ENCODE assay signal across 26 cellular contexts in genomic region chr1:214208525-214208924, GRCh38.
DNase-seq lines count a peak whose midpoint lies in the region; ATAC-seq, FAIRE-seq and TF ChIP-seq lines count a peak whose summit lies in the region.
"Had no signal": no experiment of that assay in that cellular context is flagged by ENCODE, and none has a peak within 500 bp of the region (broad histone marks: within the 10 kb centered on the region; RNA-seq: fewer than 3 reads in every experiment).

No MANE protein-coding gene starts in this region.

- H3K27ac ChIP-seq in A549, result no peak overlapping the region
- no peak overlapping the region for H3K27ac ChIP-seq in K562 (ENCODE audit: extremely low read depth, low read depth, low read length)
- H3K27ac ChIP-seq in neural progenitor cell, result no peak overlapping the region
- no peak overlapping the region for H3K27ac ChIP-seq in caudate nucleus (ENCODE audit: low read depth, low read length)
- H3K27ac ChIP-seq: 22Rv1, Peyer's patch, SJSA1 had no signal

- no peaks in the 10 kb centered on the region for H3K36me3 Mint-ChIP-seq in neural progenitor cell
- H3K36me3 Mint-ChIP-seq: IgD-negative memory B cell had no signal

- H3K4me1 Mint-ChIP-seq in neural progenitor cell, result peaks cover 60% of the 10 kb centered on the region
- H3K4me1 Mint-ChIP-seq: B cell, IgD-negative memory B cell had no signal

- H3K27me3 ChIP-seq in K562 (ENCODE audit: control insufficient read depth in 2 of 2, insufficient read depth in 2 of 2, low read length in 2 of 2) (peaks cover 0 to 11% of the 10 kb centered on the region in 2 experiments; a peak in 2 of 5 replicates), neural progenitor cell (peaks cover 3% of the 10 kb centered on the region)
- H3K27me3 ChIP-seq: Peyer's patch had no signal

- TF ChIP-seq CTCF in A549 (IDR thresholded peaks at IDR 0.05) (no peak), K562 (IDR thresholded peaks at IDR 0.05 in 2 of 3, conservative IDR thresholded peaks at IDR 0.05 in 1 of 3; ENCODE audit: insufficient read depth in 2 of 3, low read depth in 1 of 3, low read length in 3 of 3) (no peak), epithelial cell of esophagus (IDR thresholded peaks at IDR 0.05; ENCODE audit: insufficient read depth, low read depth, low read length, missing control alignments) (no peak), neural progenitor cell (IDR thresholded peaks at IDR 0.05) (no peak)

- H3K9me1 ChIP-seq in K562 (ENCODE audit: control insufficient read depth, insufficient read depth, low read length), result no peaks in the 10 kb centered on the region

- no peak for TF ChIP-seq POLR2A in A549 (IDR thresholded peaks at IDR 0.05; ENCODE audit: low read length)
- TF ChIP-seq POLR2A in K562 (conservative IDR thresholded peaks at IDR 0.05), result no peak

- H3K79me2 ChIP-seq in K562 (ENCODE audit: control insufficient read depth, insufficient read depth, low read length), result no peaks in the 10 kb centered on the region
- H3K79me2 ChIP-seq in neural progenitor cell (ENCODE audit: low read depth), result no peaks in the 10 kb centered on the region

- 90% methylated on average over 13 of the region's 13 CpGs for WGBS in A549 (ENCODE audit: missing lambda C conversion rate)
- 3% methylated on average over 13 of the region's 13 CpGs for WGBS in K562 (ENCODE audit: insufficient coverage, low coverage, missing lambda C conversion rate)

- FAIRE-seq in A549 (lab: Jason Lieb, UNC) (no peak), K562 (lab: Jason Lieb, UNC) (peak; percentile 48)
- FAIRE-seq: GM12891 had no signal

- H3K4me2 ChIP-seq in A549 (no peak overlapping the region), K562 (ENCODE audit: insufficient read depth, low read length) (no peak overlapping the region), neural progenitor cell (peak overlapping the region; percentile 48)

- H2AFZ ChIP-seq in K562 (ENCODE audit: low read depth, low read length), result no peak overlapping the region
- no peak overlapping the region for H2AFZ ChIP-seq in neural progenitor cell (replicated peaks)

- H3K27me3 Mint-ChIP-seq in neural progenitor cell (ENCODE audit: insufficient read depth, low read depth), result peaks cover 7% of the 10 kb centered on the region

- intact Hi-C loops in K562 (cut with micrococcal nuclease), result no loop called here

- no peak overlapping the region for H3K4me3 Mint-ChIP-seq in neural progenitor cell
- H3K4me3 Mint-ChIP-seq: B cell; CD4-positive, alpha-beta T cell; HFFc6; IgD-negative memory B cell had no signal

- no TSS peak for BruUV-seq in K562 (replicated peaks; lab: Mats Ljungman, UMichigan)

- H3K4me3 ChIP-seq in A549 (no peak overlapping the region), K562 (no peak overlapping the region), epithelial cell of esophagus (ENCODE audit: low read length) (no peak overlapping the region), neural progenitor cell (no peak overlapping the region)
- H3K4me3 ChIP-seq: Peyer's patch, SJSA1 had no signal

- POLR2A ChIA-PET in A549 (lab: Yijun Ruan, JAX), result no interaction called here
- POLR2A ChIA-PET in K562 (lab: Yijun Ruan, JAX), result no interaction called here

- no peak for DNase-seq in A549 (ENCODE audit: low read depth in 1 of 2, low spot score in 1 of 2)
- DNase-seq in K562 (ENCODE audit: extremely low read depth in 1 of 4, low spot score in 3 of 4), result no peak
- DNase-seq in epithelial cell of esophagus (ENCODE audit: low read depth), result peak; percentile 11
- peak; percentile 62 for DNase-seq in neural progenitor cell (ENCODE audit: low spot score)
- no peak for DNase-seq in GDM1 (lab: John Stamatoyannopoulos, UW)
- no peak for DNase-seq in caudate nucleus (lab: John Stamatoyannopoulos, UW)
- DNase-seq: Calu3; CD4-positive, alpha-beta T cell; EL; H7; HFFc6; Kasumi-1; MM.1S; NCI-H1092 treated with DMSO at 0.1 percent for 48 hours; NCI-H146; NCI-H2081 treated with DMSO at 0.1 percent for 48 hours; NCI-H748 treated with DMSO at 0.1 percent for 48 hours; NK-92 treated with Interleukin-12 subunit alpha and Interleukin-12 subunit beta, amount 100 ng/mL, for 24 hours; Peyer's patch had no signal

- ATAC-seq in A549 (no peak), K562 (peak; percentile 46), HG02938 (IDR thresholded peaks at IDR 0.05; ENCODE audit: unreplicated experiment) (no peak), GM21447 (IDR thresholded peaks at IDR 0.05; ENCODE audit: unreplicated experiment) (no peak)

- H3K9ac ChIP-seq in K562 (ENCODE audit: insufficient read depth in 1 of 2, low read depth in 2 of 2, low read length in 2 of 2) (no peak overlapping the region), neural progenitor cell (no peak overlapping the region)

- peak overlapping the region; percentile 91 for H3K27ac Mint-ChIP-seq in neural progenitor cell
- H3K27ac Mint-ChIP-seq: B cell; CD4-positive, alpha-beta T cell; HFFc6; IgD-negative memory B cell had no signal

- H3K9me3 ChIP-seq in A549 (no peaks in the 10 kb centered on the region), K562 (replicated peaks; ENCODE audit: control insufficient read depth, insufficient read depth, low read depth, low read length) (no peaks in the 10 kb centered on the region), neural progenitor cell (ENCODE audit: low read depth) (no peaks in the 10 kb centered on the region)
- H3K9me3 ChIP-seq: Peyer's patch, SJSA1 had no signal

- in situ Hi-C loops in K562 (cut with MboI), result no loop called here

- peaks cover 21% of the 10 kb centered on the region for H3K4me1 ChIP-seq in A549
- no peaks in the 10 kb centered on the region for H3K4me1 ChIP-seq in K562 (replicated peaks in 1 of 2; ENCODE audit: control insufficient read depth in 2 of 2, insufficient read depth in 2 of 2, low read length in 2 of 2)
- H3K4me1 ChIP-seq in neural progenitor cell, result peaks cover 48% of the 10 kb centered on the region
- H3K4me1 ChIP-seq: Peyer's patch, SJSA1 had no signal

- TF ChIP-seq EP300 in A549 (IDR thresholded peaks at IDR 0.05) (no peak), K562 (IDR thresholded peaks at IDR 0.05; ENCODE audit: low read length) (no peak)

- CTCF ChIA-PET in A549 (lab: Yijun Ruan, JAX) (interaction anchor here (1.7 to 8.5 kb wide), 2 partner anchors 53 to 122 kb away, joined by 8 to 99 read pairs; no protein-coding TSS in a partner anchor), K562 (lab: Yijun Ruan, JAX; ENCODE audit: low intra/inter-chr PET ratio) (no interaction called here)

- TF ChIP-seq RAD21 in A549 (conservative IDR thresholded peaks at IDR 0.05 in 1 of 2, IDR thresholded peaks at IDR 0.05 in 1 of 2), result no peak
- no peak for TF ChIP-seq RAD21 in K562 (CRISPR knock-in tag; conservative IDR thresholded peaks at IDR 0.05 in 1 of 2, IDR thresholded peaks at IDR 0.05 in 1 of 2)

- H4K20me1 ChIP-seq in K562 (replicated peaks; ENCODE audit: control insufficient read depth, insufficient read depth, low read length) (no peaks in the 10 kb centered on the region), neural progenitor cell (ENCODE audit: low read depth) (no peaks in the 10 kb centered on the region)

- H3F3A ChIP-seq in neural progenitor cell (ENCODE audit: low read depth), result peaks cover 29% of the 10 kb centered on the region

- H3K36me3 ChIP-seq in K562 (ENCODE audit: control insufficient read depth, insufficient read depth, low read length), result no peaks in the 10 kb centered on the region
- no peaks in the 10 kb centered on the region for H3K36me3 ChIP-seq in neural progenitor cell
- H3K36me3 ChIP-seq: Peyer's patch, SJSA1 had no signal

- no peaks in the 10 kb centered on the region for H3K9me3 Mint-ChIP-seq in neural progenitor cell
- H3K9me3 Mint-ChIP-seq: CD4-positive, alpha-beta T cell; HFFc6; IgD-negative memory B cell had no signal

TF ChIP-seq in A549, 52 proteins besides CTCF, POLR2A, EP300 and RAD21:
- no peak for TF ChIP-seq CHD2 (IDR thresholded peaks at IDR 0.05; ENCODE audit: low read length, partially characterized antibody)
- no peak for TF ChIP-seq RARB (CRISPR knock-in tag; IDR thresholded peaks at IDR 0.05)
- no peak for TF ChIP-seq HOXB5 (CRISPR knock-in tag; IDR thresholded peaks at IDR 0.05)
- TF ChIP-seq MAFK (IDR thresholded peaks at IDR 0.05; ENCODE audit: partially characterized antibody), result peak; percentile 92
- no peak for TF ChIP-seq NR3C1 (IDR thresholded peaks at IDR 0.05)

TF ChIP-seq in K562, 482 proteins besides CTCF, POLR2A, EP300 and RAD21 (continues in another document):
- TF ChIP-seq SAFB (IDR thresholded peaks at IDR 0.05; ENCODE audit: borderline replicate concordance, low read depth, low read length) (no peak), MAFF (IDR thresholded peaks at IDR 0.05; ENCODE audit: low read length) (peak; percentile 88), FOXK2 (conservative IDR thresholded peaks at IDR 0.05 in 1 of 2, IDR thresholded peaks at IDR 0.05 in 1 of 2; ENCODE audit: low read depth in 2 of 2) (no peak), PREB (CRISPR knock-in tag; IDR thresholded peaks at IDR 0.05) (no peak), C11orf30 (IDR thresholded peaks at IDR 0.05; ENCODE audit: low read depth) (peak; percentile 92), FOXP4 (CRISPR knock-in tag; IDR thresholded peaks at IDR 0.05; ENCODE audit: borderline replicate concordance) (no peak)

Comparison
In these comparisons a context has a peak if more than half of its experiments do, and no peak if none do; other contexts are left out.
1. DNase-seq: peak in epithelial cell of esophagus (single experiment) and neural progenitor cell (single experiment); none in A549 (0 of 2), K562 (0 of 4), GDM1 (single experiment) and caudate nucleus (0 of 61).
2. Of the 35 proteins assayed by ChIP-seq in both K562 and A549: peak only in K562: none; only in A549: none; in both: MAFK; in neither: 34.